22 cellular contexts compared by ENCODE assay signal in genomic region chr9:113659039-113659438, GRCh38.
DNase-seq lines count a peak whose midpoint lies in the region; ATAC-seq and TF ChIP-seq lines count a peak whose summit lies in the region.
"Had no signal": no experiment of that assay in that cellular context is flagged by ENCODE, and none has a peak within 500 bp of the region (broad histone marks: within the 10 kb centered on the region; RNA-seq: fewer than 3 reads in every experiment).

No MANE protein-coding gene starts in this region.

- H3K4me1 ChIP-seq in GM23338 (ENCODE audit: insufficient read depth) (peaks cover 3% of the 10 kb centered on the region; the same call in 1 of the 2 replicates), parathyroid adenoma (peaks cover 8% of the 10 kb centered on the region)

- no peaks in the 10 kb centered on the region for H3K9me3 ChIP-seq in WERI-Rb-1 (ENCODE audit: severe bottlenecking)
- H3K9me3 ChIP-seq in parathyroid adenoma (ENCODE audit: control insufficient read depth, low read length) = no peaks in the 10 kb centered on the region
- H3K9me3 ChIP-seq: MG63, SK-N-SH had no signal

- no peak overlapping the region for H3K9ac ChIP-seq in parathyroid adenoma

- no peaks in the 10 kb centered on the region for H3K9me2 ChIP-seq in GM23338 (ENCODE audit: insufficient read depth)
- H3K9me2 ChIP-seq: SK-N-SH had no signal

- 0 out of 2 replicates have a peak, but pooled peaks cover 5% of the 10 kb centered on the region for H3F3A ChIP-seq in GM23338 (replicated peaks; ENCODE audit: low read depth)

- ATAC-seq in GM23338 (no peak), HG03135 (IDR thresholded peaks at IDR 0.05; ENCODE audit: unreplicated experiment) (no peak)
- ATAC-seq: CD8-positive, alpha-beta T cell had no signal

- in situ Hi-C loops in GM13977 (cut with MboI; ENCODE audit: low pct_unique_long_range_greater_than_20kb, low sequenced_read_pairs, unreplicated experiment) = loop anchor here (25.0 kb wide), 2 partner anchors 197 to 347 kb away; partner anchors contain the start of genes RGS3 and RNF183

- H3K79me2 ChIP-seq in GM23338 (replicated peaks; ENCODE audit: insufficient read depth) = no peaks in the 10 kb centered on the region
- no peaks in the 10 kb centered on the region for H3K79me2 ChIP-seq in parathyroid adenoma

- H2AFZ ChIP-seq in GM23338 = peak overlapping the region; percentile 93; the same call in 1 of the 2 replicates
- H2AFZ ChIP-seq in parathyroid adenoma = peak overlapping the region; percentile 33

- no peaks in the 10 kb centered on the region for H4K20me1 ChIP-seq in GM23338 (replicated peaks; ENCODE audit: insufficient read depth)

- H3K27ac Mint-ChIP-seq in GM23338 = peak overlapping the region; percentile 31; the same call in 1 of the 2 replicates
- peak overlapping the region; percentile 45 for H3K27ac Mint-ChIP-seq in glutamatergic neuron (ENCODE audit: unreplicated experiment)
- H3K27ac Mint-ChIP-seq: CD8-positive, alpha-beta T cell had no signal

- H3K36me3 Mint-ChIP-seq in GM23338 (ENCODE audit: low read depth) (no peaks in the 10 kb centered on the region), glutamatergic neuron (ENCODE audit: unreplicated experiment) (no peaks in the 10 kb centered on the region)
- H3K36me3 Mint-ChIP-seq: CD8-positive, alpha-beta T cell had no signal

- no peak overlapping the region for H3K4me2 ChIP-seq in GM23338
- no peak overlapping the region for H3K4me2 ChIP-seq in parathyroid adenoma (ENCODE audit: low read length)
- H3K4me2 ChIP-seq: SK-N-SH had no signal

- H3K4me3 ChIP-seq in GM23338 (no peak overlapping the region), WERI-Rb-1 (ENCODE audit: low read depth, low read length) (no peak overlapping the region), parathyroid adenoma (ENCODE audit: low read depth, low read length) (no peak overlapping the region)
- H3K4me3 ChIP-seq: MG63 had no signal

- no peak overlapping the region for H3K27ac ChIP-seq in GM23338 (ENCODE audit: low read depth)
- H3K27ac ChIP-seq in WERI-Rb-1 = peak overlapping the region; percentile 86
- H3K27ac ChIP-seq in parathyroid adenoma = no peak overlapping the region

- H3K27me3 Mint-ChIP-seq in GM23338 (ENCODE audit: insufficient read depth, low read depth, poor library complexity) (peaks cover 16% of the 10 kb centered on the region), glutamatergic neuron (ENCODE audit: unreplicated experiment) (peaks cover 8% of the 10 kb centered on the region)

- H3K36me3 ChIP-seq in GM23338 (ENCODE audit: insufficient read depth) = no peaks in the 10 kb centered on the region
- H3K36me3 ChIP-seq in WERI-Rb-1 = no peaks in the 10 kb centered on the region
- no peaks in the 10 kb centered on the region for H3K36me3 ChIP-seq in parathyroid adenoma (ENCODE audit: control insufficient read depth, insufficient read depth, low read length)
- H3K36me3 ChIP-seq: MG63 had no signal

- H3K27me3 ChIP-seq in GM23338 (ENCODE audit: insufficient read depth) (no peaks in the 10 kb centered on the region), WERI-Rb-1 (ENCODE audit: insufficient read depth, low read depth, severe bottlenecking) (no peaks in the 10 kb centered on the region), parathyroid adenoma (ENCODE audit: control insufficient read depth, insufficient read depth, low read length) (no peaks in the 10 kb centered on the region)
- H3K27me3 ChIP-seq: MG63 had no signal

- no peak overlapping the region for H3K4me3 Mint-ChIP-seq in GM23338
- H3K4me3 Mint-ChIP-seq in glutamatergic neuron (ENCODE audit: unreplicated experiment) = no peak overlapping the region
- H3K4me3 Mint-ChIP-seq: CD8-positive, alpha-beta T cell had no signal

- H3K4me1 Mint-ChIP-seq in GM23338 = peaks cover 19% of the 10 kb centered on the region
- H3K4me1 Mint-ChIP-seq in glutamatergic neuron (ENCODE audit: low read depth, unreplicated experiment) = peaks cover 7% of the 10 kb centered on the region

- DNase-seq in GM23338 (ENCODE audit: low spot score) = no peak
- no peak for DNase-seq in WERI-Rb-1
- DNase-seq in glutamatergic neuron = no peak
- no peak for DNase-seq in NCI-H187 (lab: John Stamatoyannopoulos, UW)
- DNase-seq in GM13977 (ENCODE audit: low spot score) = no peak
- no peak for DNase-seq in NCI-H2107 treated with DMSO at 0.1 percent for 48 hours (lab: John Stamatoyannopoulos, UW; ENCODE audit: unreplicated experiment)
- DNase-seq: C1 segment of cervical spinal cord; CD8-positive, alpha-beta T cell; HCEC 1CT; Kasumi-1; MG63; NCI-H1048; NCI-H1436; NCI-H2029; NCI-H226; NCI-H510A treated with DMSO at 0.1 percent for 48 hours; NCI-H774; NK-92 treated with Interleukin-12 subunit alpha and Interleukin-12 subunit beta, amount 100 ng/mL, for 24 hours; SIG-M5; SK-N-SH had no signal

- TF ChIP-seq CTCF in GM23338 (conservative IDR thresholded peaks at IDR 0.05; ENCODE audit: low read depth in 2 of 2) (no peak), WERI-Rb-1 (IDR thresholded peaks at IDR 0.05; ENCODE audit: low read depth, low read length) (no peak), glutamatergic neuron (IDR thresholded peaks at IDR 0.05; ENCODE audit: partially characterized antibody, unreplicated experiment) (no peak), parathyroid adenoma (IDR thresholded peaks at IDR 0.05) (no peak), GM13977 (IDR thresholded peaks at IDR 0.05; ENCODE audit: extremely low read depth, insufficient read depth, missing control alignments) (no peak)

- H3K9me3 Mint-ChIP-seq in GM23338 (no peaks in the 10 kb centered on the region), glutamatergic neuron (ENCODE audit: unreplicated experiment) (peaks cover 6% of the 10 kb centered on the region)
- H3K9me3 Mint-ChIP-seq: CD8-positive, alpha-beta T cell had no signal

TF ChIP-seq in GM23338, 12 proteins besides CTCF, POLR2A, EP300 and RAD21:
- TF ChIP-seq POLR2AphosphoS5 (IDR thresholded peaks at IDR 0.05; ENCODE audit: low read depth) (no peak), EZH2phosphoT487 (IDR thresholded peaks at IDR 0.05; ENCODE audit: unreplicated experiment) (no peak), STAT1 (IDR thresholded peaks at IDR 0.05; ENCODE audit: unreplicated experiment) (no peak)
